ENCODE assay signal across 8 cellular contexts in the genomic region with DNA sequence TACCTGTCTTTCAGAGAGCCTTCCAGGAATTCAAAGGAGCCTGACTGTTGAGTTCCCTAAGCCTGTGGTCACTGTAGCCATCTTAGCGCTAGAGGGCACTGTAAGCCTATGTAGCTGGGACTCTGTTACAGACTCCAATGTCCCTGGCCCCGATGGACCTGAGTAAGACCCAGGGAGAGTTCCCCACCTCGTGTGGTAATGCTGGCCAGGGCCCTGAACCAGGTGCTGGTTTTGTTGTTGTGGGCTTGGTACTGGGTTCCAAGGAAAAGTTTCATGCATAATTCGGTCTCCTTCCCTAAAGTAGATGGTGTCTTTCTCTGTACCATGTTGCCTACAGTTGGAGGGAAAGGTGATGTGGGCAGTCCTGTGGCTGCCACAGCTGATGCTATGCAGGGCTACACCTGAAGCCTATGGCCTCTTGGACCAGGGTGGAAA. TPM values are rescaled to one million over a fixed set of nuclear protein-coding genes. Genes with fewer than 3 reads are reported as not detected.
DNase-seq lines count a peak whose midpoint lies in the region; ATAC-seq and TF ChIP-seq lines count a peak whose summit lies in the region.

No MANE protein-coding gene starts in this region.

- H3K4me3 ChIP-seq in A673 (ENCODE audit: low read depth, low read length, poor library complexity, severe bottlenecking) (no peak overlapping the region), kidney epithelial cell (ENCODE audit: low read depth, low read length) (no peak overlapping the region)

- H3K27me3 ChIP-seq in A673 (replicated peaks; ENCODE audit: insufficient read depth, low read depth, low read length, poor library complexity) (no peaks in the 10 kb centered on the region), kidney epithelial cell (ENCODE audit: control insufficient read depth, insufficient read depth, low read length) (no peaks in the 10 kb centered on the region)

- H3K36me3 Mint-ChIP-seq in central memory CD8-positive, alpha-beta T cell (ENCODE audit: insufficient read depth): peaks cover 4% of the 10 kb centered on the region

- H3K36me3 ChIP-seq in A673 (ENCODE audit: insufficient read depth, low read length, poor library complexity, severe bottlenecking): peaks cover 3% of the 10 kb centered on the region
- no peaks in the 10 kb centered on the region for H3K36me3 ChIP-seq in kidney epithelial cell (ENCODE audit: control insufficient read depth, insufficient read depth, low read length)

- intact Hi-C loops in A673 (cut with micrococcal nuclease; ENCODE audit: unreplicated experiment): loop anchor here (2.0 to 5.0 kb wide), 3 partner anchors 222 to 583 kb away; a partner anchor contains a TSS

- no peak overlapping the region for H3K4me3 Mint-ChIP-seq in central memory CD8-positive, alpha-beta T cell

- peak; percentile 62 for ATAC-seq in central memory CD8-positive, alpha-beta T cell (replicated peaks; ENCODE audit: extremely low read depth, poor library complexity, severe bottlenecking)
- no peak for ATAC-seq in HG02981 (IDR thresholded peaks at IDR 0.05; ENCODE audit: unreplicated experiment)

- H3K27ac Mint-ChIP-seq in central memory CD8-positive, alpha-beta T cell (ENCODE audit: low read depth): no peak overlapping the region

- CTCF ChIA-PET in A673 (lab: Charles Lee): interaction anchor here (1.0 kb wide), 1 partner anchor 222 kb away, joined by 3 read pairs; no protein-coding TSS in a partner anchor

- TF ChIP-seq CTCF in A673 (conservative IDR thresholded peaks at IDR 0.05; ENCODE audit: low read depth, low read length) (peak; percentile 90), kidney epithelial cell (IDR thresholded peaks at IDR 0.05; ENCODE audit: insufficient read depth, low read length, poor library complexity, severe bottlenecking) (peak; percentile 86)

- POLR2A ChIA-PET in A673 (lab: Charles Lee; ENCODE audit: low non-redundant PET): no interaction called here

- no peaks in the 10 kb centered on the region for H3K4me1 Mint-ChIP-seq in central memory CD8-positive, alpha-beta T cell

- no TSS peak for BruUV-seq in A673 (replicated peaks; lab: Mats Ljungman, UMichigan)

- H3K4me1 ChIP-seq in A673 (ENCODE audit: insufficient read depth, low read length, poor library complexity, severe bottlenecking): no peaks in the 10 kb centered on the region

- H3K27ac ChIP-seq in A673 (ENCODE audit: low read depth, low read length, poor library complexity, severe bottlenecking): no peak overlapping the region

- peak; percentile 73 for DNase-seq in A673 (ENCODE audit: low spot score)
- DNase-seq in GM19240 (ENCODE audit: insufficient read length, low spot score): peak; percentile 53
- peak; percentile 64 for DNase-seq in NCI-H2171 treated with DMSO at 0.1 percent for 48 hours (lab: John Stamatoyannopoulos, UW)
- DNase-seq in activated CD4-positive, CD25-positive, alpha-beta regulatory T cell (lab: John Stamatoyannopoulos, UW): peak; percentile 15 to 28 (median 20)
- DNase-seq in central memory CD8-positive, alpha-beta T cell (ENCODE audit: low spot score in 2 of 2): peak; percentile 30 to 32
- DNase-seq in kidney epithelial cell (ENCODE audit: low read depth): peak; percentile 14
- peak; percentile 54 to 65 for DNase-seq in stimulated activated CD4-positive, alpha-beta T cell treated with anti-CD3 and anti-CD28 coated beads, Interleukin-2, amount 100 ng/mL, for 24 hours

- no peaks in the 10 kb centered on the region for H3K9me3 ChIP-seq in A673 (ENCODE audit: low read depth, low read length, poor library complexity, severe bottlenecking)

- H3K9me3 Mint-ChIP-seq in central memory CD8-positive, alpha-beta T cell: no peaks in the 10 kb centered on the region

- no peaks in the 10 kb centered on the region for H3K27me3 Mint-ChIP-seq in central memory CD8-positive, alpha-beta T cell

RNA-seq across cellular contexts. Expression of a gene that starts 32.4 kb away (rescaled TPM):
- total RNA-seq in A673 (2021) (26.9 and 29.5 TPM in 2 replicates), kidney epithelial cell (12.9 and 15.8 TPM in 2 replicates)

Comparison
In these comparisons a context has a peak if more than half of its experiments do, and no peak if none do; other contexts are left out.
1. DNase-seq: peak in every context shown above with its lines; median percentile 73 in A673; 64 in NCI-H2171 treated with DMSO at 0.1 percent for 48 hours; 60 in stimulated activated CD4-positive, alpha-beta T cell treated with anti-CD3 and anti-CD28 coated beads, Interleukin-2, amount 100 ng/mL, for 24 hours; 53 in GM19240; 31 in central memory CD8-positive, alpha-beta T cell; 20 in activated CD4-positive, CD25-positive, alpha-beta regulatory T cell; 14 in kidney epithelial cell.